13 cellular contexts compared by ENCODE assay signal in the genomic region with DNA sequence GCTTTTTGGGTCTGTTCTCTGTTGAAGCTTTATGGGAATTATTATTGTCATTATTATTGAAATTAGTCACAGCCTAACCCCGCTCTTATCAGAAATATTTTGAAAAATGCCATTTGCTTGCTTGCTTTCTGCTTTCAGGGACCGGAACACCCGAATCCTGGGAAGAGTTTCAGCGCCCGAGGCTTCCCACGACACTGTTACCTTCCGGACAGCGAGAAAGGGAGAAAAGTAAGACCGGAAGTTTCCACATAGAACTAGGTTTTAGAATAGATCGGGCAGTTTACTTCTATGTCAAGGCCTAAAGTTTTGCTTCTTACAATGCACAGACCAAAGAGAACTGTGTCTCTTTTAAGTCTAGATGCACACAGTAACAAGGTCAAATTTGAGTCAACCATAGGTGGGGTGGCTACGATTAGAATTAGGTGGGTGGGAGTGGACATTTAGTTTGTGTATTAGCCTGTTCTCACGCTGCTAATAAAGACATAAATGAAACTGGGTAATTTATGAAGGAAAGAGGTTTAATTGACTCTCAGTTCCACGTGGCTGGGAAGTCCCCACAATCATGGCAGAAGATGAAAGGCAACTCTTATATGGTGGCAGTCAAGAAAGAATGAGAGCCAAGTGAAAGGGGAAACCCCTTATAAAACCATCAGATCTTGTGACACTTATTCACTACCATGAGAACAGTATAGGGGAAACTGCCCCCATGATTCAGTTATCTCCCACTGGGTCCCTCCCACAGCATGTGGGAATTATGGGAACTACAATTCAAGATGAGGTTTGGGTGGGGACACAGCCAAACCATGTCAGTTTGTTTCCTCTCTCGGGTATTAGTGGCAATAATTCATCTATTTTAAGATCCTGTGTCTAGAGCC. TPM values are rescaled to one million over a fixed set of nuclear protein-coding genes. Genes with fewer than 3 reads are reported as not detected.
DNase-seq lines count a peak whose midpoint lies in the region; ATAC-seq and TF ChIP-seq lines count a peak whose summit lies in the region.
"Had no signal": no experiment of that assay in that cellular context is flagged by ENCODE, and none has a peak within 500 bp of the region (broad histone marks: within the 10 kb centered on the region; RNA-seq: fewer than 3 reads in every experiment).

No MANE protein-coding gene starts in this region.

- no peak overlapping the region for H3K9ac ChIP-seq in colonic mucosa (ENCODE audit: low read depth in 2 of 2, low read length in 2 of 2)

- POLR2A ChIA-PET in PC-9 (lab: Charles Lee; ENCODE audit: unreplicated experiment), result no interaction called here

- H3K9me3 Mint-ChIP-seq in CD4-positive, CD25-positive, alpha-beta regulatory T cell, result peaks cover 0 to 3% (median 0%) of the 10 kb centered on the region in 7 donors
- H3K9me3 Mint-ChIP-seq in brain, result peaks cover 0 to 3% (median 0%) of the 10 kb centered on the region in 5 experiments

- ATAC-seq in CD4-positive, CD25-positive, alpha-beta regulatory T cell (ENCODE audit: low read depth in 2 of 2), result peak; percentile 31 to 35
- ATAC-seq in GM18870 (IDR thresholded peaks at IDR 0.05; ENCODE audit: unreplicated experiment) (peak; percentile 59), HG02938 (IDR thresholded peaks at IDR 0.05; ENCODE audit: unreplicated experiment) (peak; percentile 60), left cardiac atrium (no peak)
- ATAC-seq: activated CD8-positive, alpha-beta memory T cell treated with anti-CD3 and anti-CD28 coated beads, Interleukin-2, amount 10 ng/mL, durations not matched to agents 7 days and 5 days had no signal

- CTCF ChIA-PET in PC-9 (lab: Charles Lee), result no interaction called here

- H3K9me2 ChIP-seq in PC-9 (ENCODE audit: insufficient read depth), result no peaks in the 10 kb centered on the region

- TF ChIP-seq CTCF in brain (conservative IDR thresholded peaks at IDR 0.05) (no peak), lower leg skin (IDR thresholded peaks at IDR 0.05) (no peak), colonic mucosa (IDR thresholded peaks at IDR 0.05) (no peak), PC-9 (conservative IDR thresholded peaks at IDR 0.05) (no peak)

- peak overlapping the region; percentile 46 for H3K4me3 ChIP-seq in CD4-positive, CD25-positive, alpha-beta regulatory T cell (ENCODE audit: low read depth, low read length)
- H3K4me3 ChIP-seq in lower leg skin (ENCODE audit: low read depth, poor library complexity, severe bottlenecking) (no peak overlapping the region), colonic mucosa (no peak overlapping the region), PC-9 (no peak overlapping the region)
- H3K4me3 ChIP-seq: stomach had no signal

- H3K36me3 ChIP-seq in CD4-positive, CD25-positive, alpha-beta regulatory T cell (ENCODE audit: control insufficient read depth, insufficient read depth, low read length), result no peaks in the 10 kb centered on the region
- H3K36me3 ChIP-seq in colonic mucosa (peaks cover 4% of the 10 kb centered on the region), PC-9 (ENCODE audit: low read depth) (peaks cover 80% of the 10 kb centered on the region)

- no peaks in the 10 kb centered on the region; the same call in 1 of the 2 replicates for H3F3A ChIP-seq in PC-9 (ENCODE audit: insufficient read depth, low read depth)

- no peaks in the 10 kb centered on the region for H3K9me3 ChIP-seq in CD4-positive, CD25-positive, alpha-beta regulatory T cell (ENCODE audit: control insufficient read depth in 2 of 2, low read length in 2 of 2)
- H3K9me3 ChIP-seq in colonic mucosa, result no peaks in the 10 kb centered on the region
- no peaks in the 10 kb centered on the region for H3K9me3 ChIP-seq in PC-9 (ENCODE audit: insufficient read depth, low read depth)
- H3K9me3 ChIP-seq: stomach had no signal

- no peak for TF ChIP-seq POLR2A in lower leg skin (IDR thresholded peaks at IDR 0.05)

- H3K27ac ChIP-seq in CD4-positive, CD25-positive, alpha-beta regulatory T cell (ENCODE audit: insufficient read depth, low read length, poor library complexity, severe bottlenecking), result no peak overlapping the region
- H3K27ac ChIP-seq in colonic mucosa (no peak overlapping the region), PC-9 (no peak overlapping the region)

- DNase-seq in CD4-positive, CD25-positive, alpha-beta regulatory T cell, result peak in 1 of 3 donors; percentile 15
- DNase-seq in lower leg skin (ENCODE audit: low spot score in 2 of 2), result no peak
- DNase-seq in colonic mucosa, result no peak
- no peak for DNase-seq in left cardiac atrium
- DNase-seq in PC-9, result no peak
- DNase-seq: activated CD8-positive, alpha-beta memory T cell treated with anti-CD3 and anti-CD28 coated beads, Interleukin-2, amount 10 ng/mL, durations not matched to agents 7 days and 5 days; dermis blood vessel endothelial cell; H9; RPMI8226; stomach had no signal

- intact Hi-C loops in lower leg skin (cut with DNase I; ENCODE audit: low total_unique reads) (loop anchor here (5.0 kb wide), 1 partner anchor 343 kb away; no protein-coding TSS in a partner anchor), colonic mucosa (cut with DNase I) (loop anchor here (10.0 kb wide), 1 partner anchor 85 kb away; no protein-coding TSS in a partner anchor), left cardiac atrium (cut with DNase I) (loop anchor here in 1 of 2 donors (10.0 kb wide), 1 partner anchor 235 kb away; the partner anchor contains the start of gene OR5A1), PC-9 (cut with micrococcal nuclease; ENCODE audit: unreplicated experiment) (no loop called here)

- H3K4me3 Mint-ChIP-seq in CD4-positive, CD25-positive, alpha-beta regulatory T cell, result peak overlapping the region in 1 of 4 donors; percentile 33
- peak overlapping the region in 1 of 5 experiments; percentile 25 for H3K4me3 Mint-ChIP-seq in brain
- H3K4me3 Mint-ChIP-seq: activated CD8-positive, alpha-beta memory T cell treated with anti-CD3 and anti-CD28 coated beads, Interleukin-2, amount 10 ng/mL, durations not matched to agents 7 days and 5 days; H9 had no signal

- WGBS in lower leg skin, 2 donors, result 71 to 77% methylated on average over 14 of the region's 14 CpGs

- no peaks in the 10 kb centered on the region for H3K27me3 ChIP-seq in CD4-positive, CD25-positive, alpha-beta regulatory T cell (ENCODE audit: control insufficient read depth, insufficient read depth, low read length)
- H3K27me3 ChIP-seq in colonic mucosa (no peaks in the 10 kb centered on the region), PC-9 (ENCODE audit: insufficient read depth, low read depth) (no peaks in the 10 kb centered on the region)
- H3K27me3 ChIP-seq: stomach had no signal

- peaks cover 4% of the 10 kb centered on the region for H3K36me3 Mint-ChIP-seq in CD4-positive, CD25-positive, alpha-beta regulatory T cell
- H3K36me3 Mint-ChIP-seq in brain, result peaks cover 86% of the 10 kb centered on the region
- H3K36me3 Mint-ChIP-seq: activated CD8-positive, alpha-beta memory T cell treated with anti-CD3 and anti-CD28 coated beads, Interleukin-2, amount 10 ng/mL, durations not matched to agents 7 days and 5 days had no signal

- peaks cover 6 to 14% (median 8%) of the 10 kb centered on the region in 4 donors for H3K4me1 Mint-ChIP-seq in CD4-positive, CD25-positive, alpha-beta regulatory T cell
- peaks cover 64% of the 10 kb centered on the region for H3K4me1 Mint-ChIP-seq in brain

- H3K27ac Mint-ChIP-seq in CD4-positive, CD25-positive, alpha-beta regulatory T cell, result peak overlapping the region in 2 of 3 donors; percentile 69 to 78
- peak overlapping the region; percentile 39 to 90 (median 77) for H3K27ac Mint-ChIP-seq in brain
- H3K27ac Mint-ChIP-seq: activated CD8-positive, alpha-beta memory T cell treated with anti-CD3 and anti-CD28 coated beads, Interleukin-2, amount 10 ng/mL, durations not matched to agents 7 days and 5 days had no signal

- no peaks in the 10 kb centered on the region for H3K27me3 Mint-ChIP-seq in CD4-positive, CD25-positive, alpha-beta regulatory T cell
- no peaks in the 10 kb centered on the region for H3K27me3 Mint-ChIP-seq in brain
- H3K27me3 Mint-ChIP-seq: activated CD8-positive, alpha-beta memory T cell treated with anti-CD3 and anti-CD28 coated beads, Interleukin-2, amount 10 ng/mL, durations not matched to agents 7 days and 5 days had no signal

- H3K79me2 ChIP-seq in PC-9 (ENCODE audit: low read depth), result no peaks in the 10 kb centered on the region

- H3K4me1 ChIP-seq in CD4-positive, CD25-positive, alpha-beta regulatory T cell (ENCODE audit: control insufficient read depth, insufficient read depth, low read length, poor library complexity, severe bottlenecking), result no peaks in the 10 kb centered on the region
- no peaks in the 10 kb centered on the region for H3K4me1 ChIP-seq in colonic mucosa
- no peaks in the 10 kb centered on the region for H3K4me1 ChIP-seq in PC-9 (replicated peaks; ENCODE audit: insufficient read depth)

- H2AFZ ChIP-seq in PC-9, result no peak overlapping the region

- BruUV-seq in PC-9 (replicated peaks; lab: Mats Ljungman, UMichigan), result no TSS peak

- H4K20me1 ChIP-seq in PC-9 (ENCODE audit: insufficient read depth), result no peaks in the 10 kb centered on the region

- no peak overlapping the region for H3K4me2 ChIP-seq in PC-9

RNA-seq across cellular contexts. Expression of gene MPEG1, which starts 12.9 kb away (rescaled TPM):
- total RNA-seq in CD4-positive, CD25-positive, alpha-beta regulatory T cell, result 0.07 TPM
- polyA plus RNA-seq in CD4-positive, CD25-positive, alpha-beta regulatory T cell, result 1 to 10 TPM in 1 of 4 donors, under 1 TPM in 2, not detected in 1; 0.17 to 1.8 (median 0.35) TPM
- polyA plus RNA-seq in brain (ENCODE audit: insufficient read depth, low read depth, low replicate concordance), result 2.3 TPM
- total RNA-seq in lower leg skin (1 to 10 TPM; 2.1 to 6.9 (median 3.8) TPM), colonic mucosa (10 to 100 TPM in 1 of 2 donors, 1 to 10 TPM in 1; 4.7 to 17.6 TPM), left cardiac atrium (10 to 100 TPM; 16.4 to 38.1 TPM), PC-9 (2021) (not detected in 2 replicates)
- total RNA-seq: activated CD8-positive, alpha-beta memory T cell treated with anti-CD3 and anti-CD28 coated beads, Interleukin-2, amount 10 ng/mL, durations not matched to agents 7 days and 5 days; dermis blood vessel endothelial cell; H9 had no signal

RNA-seq across cellular contexts. Expression of gene DTX4, which starts 27.9 kb away (rescaled TPM):
- total RNA-seq in CD4-positive, CD25-positive, alpha-beta regulatory T cell, result 1.0 TPM
- under 1 TPM in 2 of 4 donors, not detected in 2; 0.11 to 0.25 TPM for polyA plus RNA-seq in CD4-positive, CD25-positive, alpha-beta regulatory T cell
- 5.2 TPM for polyA plus RNA-seq in brain (ENCODE audit: insufficient read depth, low read depth, low replicate concordance)
- total RNA-seq in lower leg skin (1 to 10 TPM; 1.2 to 6.4 (median 3.4) TPM), colonic mucosa (10 to 100 TPM; 54.7 to 59.7 TPM), left cardiac atrium (1 to 10 TPM; 3.6 to 5.0 TPM), PC-9 (2021) (28.4 and 34.5 TPM in 2 replicates)

RNA-seq across cellular contexts. Expression of gene FAM111A, which starts 57.1 kb away (rescaled TPM):
- total RNA-seq in CD4-positive, CD25-positive, alpha-beta regulatory T cell, result 73.4 TPM
- 10 to 100 TPM; 28.6 to 41.5 (median 32.8) TPM for polyA plus RNA-seq in CD4-positive, CD25-positive, alpha-beta regulatory T cell
- polyA plus RNA-seq in brain (ENCODE audit: insufficient read depth, low read depth, low replicate concordance), result 5.5 TPM
- total RNA-seq in lower leg skin (10 to 100 TPM; 14.9 to 25.0 (median 20.9) TPM), colonic mucosa (10 to 100 TPM; 24.9 to 38.1 TPM), left cardiac atrium (10 to 100 TPM in 1 of 2 donors, 1 to 10 TPM in 1; 7.8 to 14.6 TPM), PC-9 (2021) (57.8 and 95.3 TPM in 2 replicates)

Comparison
In these comparisons a context has a peak if more than half of its experiments do, and no peak if none do; other contexts are left out.
1. ATAC-seq: peak in CD4-positive, CD25-positive, alpha-beta regulatory T cell (2 of 2), GM18870 (single experiment) and HG02938 (single experiment); none in left cardiac atrium (0 of 2).